Comparison of ENCODE assay signal across 1 cellular context in the genomic region with DNA sequence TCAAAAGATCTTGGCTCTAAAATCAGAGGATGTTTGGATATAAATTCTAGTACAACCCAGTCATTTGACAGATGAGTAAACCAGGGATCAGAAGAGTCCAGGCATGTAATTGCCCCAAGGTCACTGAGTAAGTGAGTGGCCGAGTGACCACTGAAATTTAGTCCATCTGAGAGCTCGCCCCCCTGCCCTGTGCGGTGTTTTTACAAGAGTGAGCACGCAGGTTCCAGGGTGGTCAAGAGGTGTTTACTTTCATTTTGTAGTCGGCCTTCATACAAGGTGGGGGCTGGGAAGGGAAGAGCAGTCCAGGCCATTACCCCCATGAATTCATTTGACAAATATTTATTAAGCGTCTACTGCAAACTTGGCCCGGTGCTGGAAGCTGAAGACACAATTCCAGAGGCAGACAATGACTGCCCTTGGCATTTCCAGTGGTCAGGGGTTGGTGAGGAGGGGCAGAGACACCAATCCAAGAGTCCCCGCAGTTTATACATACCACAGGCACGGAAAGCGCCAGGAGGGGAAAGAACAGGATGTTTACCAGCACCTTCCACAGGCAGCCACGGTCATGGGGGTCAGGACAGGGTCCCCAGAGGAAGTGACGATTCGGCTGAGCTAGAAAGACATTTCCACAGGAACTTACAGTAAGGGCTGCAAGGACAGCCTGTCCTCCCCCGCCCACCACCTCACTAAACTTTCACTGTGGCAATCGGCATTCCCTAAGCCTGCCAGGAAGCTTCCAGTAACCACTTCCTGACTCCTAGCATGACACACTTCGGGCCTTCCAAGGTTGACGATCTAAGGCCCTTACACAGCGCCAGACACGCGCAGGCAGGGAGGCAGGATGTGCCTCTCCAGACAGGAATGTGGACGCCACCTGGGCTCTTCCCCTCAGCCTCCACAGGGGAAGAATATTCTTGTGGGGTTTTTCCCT.
TF ChIP-seq lines count a peak whose summit lies in the region.

No MANE protein-coding gene starts in this region.

TF ChIP-seq in K562, 482 proteins besides CTCF, POLR2A, EP300 and RAD21 (continued from another document):
- TF ChIP-seq, protein P1, sequence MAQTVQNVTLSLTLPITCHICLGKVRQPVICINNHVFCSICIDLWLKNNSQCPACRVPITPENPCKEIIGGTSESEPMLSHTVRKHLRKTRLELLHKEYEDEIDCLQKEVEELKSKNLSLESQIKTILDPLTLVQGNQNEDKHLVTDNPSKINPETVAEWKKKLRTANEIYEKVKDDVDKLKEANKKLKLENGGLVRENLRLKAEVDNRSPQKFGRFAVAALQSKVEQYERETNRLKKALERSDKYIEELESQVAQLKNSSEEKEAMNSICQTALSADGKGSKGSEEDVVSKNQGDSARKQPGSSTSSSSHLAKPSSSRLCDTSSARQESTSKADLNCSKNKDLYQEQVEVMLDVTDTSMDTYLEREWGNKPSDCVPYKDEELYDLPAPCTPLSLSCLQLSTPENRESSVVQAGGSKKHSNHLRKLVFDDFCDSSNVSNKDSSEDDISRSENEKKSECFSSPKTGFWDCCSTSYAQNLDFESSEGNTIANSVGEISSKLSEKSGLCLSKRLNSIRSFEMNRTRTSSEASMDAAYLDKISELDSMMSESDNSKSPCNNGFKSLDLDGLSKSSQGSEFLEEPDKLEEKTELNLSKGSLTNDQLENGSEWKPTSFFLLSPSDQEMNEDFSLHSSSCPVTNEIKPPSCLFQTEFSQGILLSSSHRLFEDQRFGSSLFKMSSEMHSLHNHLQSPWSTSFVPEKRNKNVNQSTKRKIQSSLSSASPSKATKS (CRISPR knock-in tag; IDR thresholded peaks at IDR 0.05) = no peak
- TF ChIP-seq LCOR (CRISPR knock-in tag; IDR thresholded peaks at IDR 0.05) (no peak), EHMT2 (IDR thresholded peaks at IDR 0.05) (no peak), MAZ (CRISPR knock-in tag; conservative IDR thresholded peaks at IDR 0.05 in 1 of 2, IDR thresholded peaks at IDR 0.05 in 1 of 2) (0 out of 4 replicates have a peak, but pooled peaks of 1 of the 2 experiments have one; percentile 23), XRCC3 (IDR thresholded peaks at IDR 0.05) (no peak), ZNF184 (CRISPR knock-in tag; IDR thresholded peaks at IDR 0.05) (peak; percentile 64; the same call in 1 of the 2 replicates), SIN3B (IDR thresholded peaks at IDR 0.05; ENCODE audit: low read depth) (no peak), ZBTB7A (IDR thresholded peaks at IDR 0.05; ENCODE audit: borderline replicate concordance, control insufficient read depth, low read depth, low read length) (no peak), ZKSCAN1 (IDR thresholded peaks at IDR 0.05; ENCODE audit: low read depth, low read length) (no peak), PYGO2 (tag; IDR thresholded peaks at IDR 0.05) (no peak), ELF4 (CRISPR knock-in tag; IDR thresholded peaks at IDR 0.05) (no peak), CAMTA2 (CRISPR knock-in tag; conservative IDR thresholded peaks at IDR 0.05) (no peak), ELF1 (tag; IDR thresholded peaks at IDR 0.05) (no peak), KLF1 (tag; IDR thresholded peaks at IDR 0.05) (no peak), ZNF699 (CRISPR knock-in tag; IDR thresholded peaks at IDR 0.05; ENCODE audit: insufficient replicate concordance) (no peak), CHCHD3 (CRISPR knock-in tag; IDR thresholded peaks at IDR 0.05) (no peak), ZNF589 (CRISPR knock-in tag; IDR thresholded peaks at IDR 0.05; ENCODE audit: low read depth) (0 out of 2 replicates have a peak, but pooled peaks have one; percentile 17), SP2 (IDR thresholded peaks at IDR 0.05; ENCODE audit: extremely low read depth, low read depth, low read length, poor library complexity, severe bottlenecking) (no peak), YBX1 (IDR thresholded peaks at IDR 0.05) (no peak), ZNF695 (CRISPR knock-in tag; IDR thresholded peaks at IDR 0.05) (no peak), ZNF134 (CRISPR knock-in tag; conservative IDR thresholded peaks at IDR 0.05) (0 out of 2 replicates have a peak, but pooled peaks have one; percentile 8), HNRNPK (IDR thresholded peaks at IDR 0.05; ENCODE audit: low read depth, low read length, poor library complexity, severe bottlenecking) (no peak), CC2D1A (IDR thresholded peaks at IDR 0.05) (no peak), MCM5 (IDR thresholded peaks at IDR 0.05; ENCODE audit: low read depth) (no peak)
- TF ChIP-seq, protein P2, sequence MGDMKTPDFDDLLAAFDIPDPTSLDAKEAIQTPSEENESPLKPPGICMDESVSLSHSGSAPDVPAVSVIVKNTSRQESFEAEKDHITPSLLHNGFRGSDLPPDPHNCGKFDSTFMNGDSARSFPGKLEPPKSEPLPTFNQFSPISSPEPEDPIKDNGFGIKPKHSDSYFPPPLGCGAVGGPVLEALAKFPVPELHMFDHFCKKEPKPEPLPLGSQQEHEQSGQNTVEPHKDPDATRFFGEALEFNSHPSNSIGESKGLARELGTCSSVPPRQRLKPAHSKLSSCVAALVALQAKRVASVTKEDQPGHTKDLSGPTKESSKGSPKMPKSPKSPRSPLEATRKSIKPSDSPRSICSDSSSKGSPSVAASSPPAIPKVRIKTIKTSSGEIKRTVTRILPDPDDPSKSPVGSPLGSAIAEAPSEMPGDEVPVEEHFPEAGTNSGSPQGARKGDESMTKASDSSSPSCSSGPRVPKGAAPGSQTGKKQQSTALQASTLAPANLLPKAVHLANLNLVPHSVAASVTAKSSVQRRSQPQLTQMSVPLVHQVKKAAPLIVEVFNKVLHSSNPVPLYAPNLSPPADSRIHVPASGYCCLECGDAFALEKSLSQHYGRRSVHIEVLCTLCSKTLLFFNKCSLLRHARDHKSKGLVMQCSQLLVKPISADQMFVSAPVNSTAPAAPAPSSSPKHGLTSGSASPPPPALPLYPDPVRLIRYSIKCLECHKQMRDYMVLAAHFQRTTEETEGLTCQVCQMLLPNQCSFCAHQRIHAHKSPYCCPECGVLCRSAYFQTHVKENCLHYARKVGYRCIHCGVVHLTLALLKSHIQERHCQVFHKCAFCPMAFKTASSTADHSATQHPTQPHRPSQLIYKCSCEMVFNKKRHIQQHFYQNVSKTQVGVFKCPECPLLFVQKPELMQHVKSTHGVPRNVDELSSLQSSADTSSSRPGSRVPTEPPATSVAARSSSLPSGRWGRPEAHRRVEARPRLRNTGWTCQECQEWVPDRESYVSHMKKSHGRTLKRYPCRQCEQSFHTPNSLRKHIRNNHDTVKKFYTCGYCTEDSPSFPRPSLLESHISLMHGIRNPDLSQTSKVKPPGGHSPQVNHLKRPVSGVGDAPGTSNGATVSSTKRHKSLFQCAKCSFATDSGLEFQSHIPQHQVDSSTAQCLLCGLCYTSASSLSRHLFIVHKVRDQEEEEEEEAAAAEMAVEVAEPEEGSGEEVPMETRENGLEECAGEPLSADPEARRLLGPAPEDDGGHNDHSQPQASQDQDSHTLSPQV (IDR thresholded peaks at IDR 0.05) = no peak
- TF ChIP-seq, protein P3, sequence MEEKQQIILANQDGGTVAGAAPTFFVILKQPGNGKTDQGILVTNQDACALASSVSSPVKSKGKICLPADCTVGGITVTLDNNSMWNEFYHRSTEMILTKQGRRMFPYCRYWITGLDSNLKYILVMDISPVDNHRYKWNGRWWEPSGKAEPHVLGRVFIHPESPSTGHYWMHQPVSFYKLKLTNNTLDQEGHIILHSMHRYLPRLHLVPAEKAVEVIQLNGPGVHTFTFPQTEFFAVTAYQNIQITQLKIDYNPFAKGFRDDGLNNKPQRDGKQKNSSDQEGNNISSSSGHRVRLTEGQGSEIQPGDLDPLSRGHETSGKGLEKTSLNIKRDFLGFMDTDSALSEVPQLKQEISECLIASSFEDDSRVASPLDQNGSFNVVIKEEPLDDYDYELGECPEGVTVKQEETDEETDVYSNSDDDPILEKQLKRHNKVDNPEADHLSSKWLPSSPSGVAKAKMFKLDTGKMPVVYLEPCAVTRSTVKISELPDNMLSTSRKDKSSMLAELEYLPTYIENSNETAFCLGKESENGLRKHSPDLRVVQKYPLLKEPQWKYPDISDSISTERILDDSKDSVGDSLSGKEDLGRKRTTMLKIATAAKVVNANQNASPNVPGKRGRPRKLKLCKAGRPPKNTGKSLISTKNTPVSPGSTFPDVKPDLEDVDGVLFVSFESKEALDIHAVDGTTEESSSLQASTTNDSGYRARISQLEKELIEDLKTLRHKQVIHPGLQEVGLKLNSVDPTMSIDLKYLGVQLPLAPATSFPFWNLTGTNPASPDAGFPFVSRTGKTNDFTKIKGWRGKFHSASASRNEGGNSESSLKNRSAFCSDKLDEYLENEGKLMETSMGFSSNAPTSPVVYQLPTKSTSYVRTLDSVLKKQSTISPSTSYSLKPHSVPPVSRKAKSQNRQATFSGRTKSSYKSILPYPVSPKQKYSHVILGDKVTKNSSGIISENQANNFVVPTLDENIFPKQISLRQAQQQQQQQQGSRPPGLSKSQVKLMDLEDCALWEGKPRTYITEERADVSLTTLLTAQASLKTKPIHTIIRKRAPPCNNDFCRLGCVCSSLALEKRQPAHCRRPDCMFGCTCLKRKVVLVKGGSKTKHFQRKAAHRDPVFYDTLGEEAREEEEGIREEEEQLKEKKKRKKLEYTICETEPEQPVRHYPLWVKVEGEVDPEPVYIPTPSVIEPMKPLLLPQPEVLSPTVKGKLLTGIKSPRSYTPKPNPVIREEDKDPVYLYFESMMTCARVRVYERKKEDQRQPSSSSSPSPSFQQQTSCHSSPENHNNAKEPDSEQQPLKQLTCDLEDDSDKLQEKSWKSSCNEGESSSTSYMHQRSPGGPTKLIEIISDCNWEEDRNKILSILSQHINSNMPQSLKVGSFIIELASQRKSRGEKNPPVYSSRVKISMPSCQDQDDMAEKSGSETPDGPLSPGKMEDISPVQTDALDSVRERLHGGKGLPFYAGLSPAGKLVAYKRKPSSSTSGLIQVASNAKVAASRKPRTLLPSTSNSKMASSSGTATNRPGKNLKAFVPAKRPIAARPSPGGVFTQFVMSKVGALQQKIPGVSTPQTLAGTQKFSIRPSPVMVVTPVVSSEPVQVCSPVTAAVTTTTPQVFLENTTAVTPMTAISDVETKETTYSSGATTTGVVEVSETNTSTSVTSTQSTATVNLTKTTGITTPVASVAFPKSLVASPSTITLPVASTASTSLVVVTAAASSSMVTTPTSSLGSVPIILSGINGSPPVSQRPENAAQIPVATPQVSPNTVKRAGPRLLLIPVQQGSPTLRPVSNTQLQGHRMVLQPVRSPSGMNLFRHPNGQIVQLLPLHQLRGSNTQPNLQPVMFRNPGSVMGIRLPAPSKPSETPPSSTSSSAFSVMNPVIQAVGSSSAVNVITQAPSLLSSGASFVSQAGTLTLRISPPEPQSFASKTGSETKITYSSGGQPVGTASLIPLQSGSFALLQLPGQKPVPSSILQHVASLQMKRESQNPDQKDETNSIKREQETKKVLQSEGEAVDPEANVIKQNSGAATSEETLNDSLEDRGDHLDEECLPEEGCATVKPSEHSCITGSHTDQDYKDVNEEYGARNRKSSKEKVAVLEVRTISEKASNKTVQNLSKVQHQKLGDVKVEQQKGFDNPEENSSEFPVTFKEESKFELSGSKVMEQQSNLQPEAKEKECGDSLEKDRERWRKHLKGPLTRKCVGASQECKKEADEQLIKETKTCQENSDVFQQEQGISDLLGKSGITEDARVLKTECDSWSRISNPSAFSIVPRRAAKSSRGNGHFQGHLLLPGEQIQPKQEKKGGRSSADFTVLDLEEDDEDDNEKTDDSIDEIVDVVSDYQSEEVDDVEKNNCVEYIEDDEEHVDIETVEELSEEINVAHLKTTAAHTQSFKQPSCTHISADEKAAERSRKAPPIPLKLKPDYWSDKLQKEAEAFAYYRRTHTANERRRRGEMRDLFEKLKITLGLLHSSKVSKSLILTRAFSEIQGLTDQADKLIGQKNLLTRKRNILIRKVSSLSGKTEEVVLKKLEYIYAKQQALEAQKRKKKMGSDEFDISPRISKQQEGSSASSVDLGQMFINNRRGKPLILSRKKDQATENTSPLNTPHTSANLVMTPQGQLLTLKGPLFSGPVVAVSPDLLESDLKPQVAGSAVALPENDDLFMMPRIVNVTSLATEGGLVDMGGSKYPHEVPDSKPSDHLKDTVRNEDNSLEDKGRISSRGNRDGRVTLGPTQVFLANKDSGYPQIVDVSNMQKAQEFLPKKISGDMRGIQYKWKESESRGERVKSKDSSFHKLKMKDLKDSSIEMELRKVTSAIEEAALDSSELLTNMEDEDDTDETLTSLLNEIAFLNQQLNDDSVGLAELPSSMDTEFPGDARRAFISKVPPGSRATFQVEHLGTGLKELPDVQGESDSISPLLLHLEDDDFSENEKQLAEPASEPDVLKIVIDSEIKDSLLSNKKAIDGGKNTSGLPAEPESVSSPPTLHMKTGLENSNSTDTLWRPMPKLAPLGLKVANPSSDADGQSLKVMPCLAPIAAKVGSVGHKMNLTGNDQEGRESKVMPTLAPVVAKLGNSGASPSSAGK (IDR thresholded peaks at IDR 0.05) = no peak
- TF ChIP-seq, protein P4, sequence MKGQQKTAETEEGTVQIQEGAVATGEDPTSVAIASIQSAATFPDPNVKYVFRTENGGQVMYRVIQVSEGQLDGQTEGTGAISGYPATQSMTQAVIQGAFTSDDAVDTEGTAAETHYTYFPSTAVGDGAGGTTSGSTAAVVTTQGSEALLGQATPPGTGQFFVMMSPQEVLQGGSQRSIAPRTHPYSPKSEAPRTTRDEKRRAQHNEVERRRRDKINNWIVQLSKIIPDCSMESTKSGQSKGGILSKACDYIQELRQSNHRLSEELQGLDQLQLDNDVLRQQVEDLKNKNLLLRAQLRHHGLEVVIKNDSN (CRISPR knock-in tag; IDR thresholded peaks at IDR 0.05) = no peak
- TF ChIP-seq, protein P5, sequence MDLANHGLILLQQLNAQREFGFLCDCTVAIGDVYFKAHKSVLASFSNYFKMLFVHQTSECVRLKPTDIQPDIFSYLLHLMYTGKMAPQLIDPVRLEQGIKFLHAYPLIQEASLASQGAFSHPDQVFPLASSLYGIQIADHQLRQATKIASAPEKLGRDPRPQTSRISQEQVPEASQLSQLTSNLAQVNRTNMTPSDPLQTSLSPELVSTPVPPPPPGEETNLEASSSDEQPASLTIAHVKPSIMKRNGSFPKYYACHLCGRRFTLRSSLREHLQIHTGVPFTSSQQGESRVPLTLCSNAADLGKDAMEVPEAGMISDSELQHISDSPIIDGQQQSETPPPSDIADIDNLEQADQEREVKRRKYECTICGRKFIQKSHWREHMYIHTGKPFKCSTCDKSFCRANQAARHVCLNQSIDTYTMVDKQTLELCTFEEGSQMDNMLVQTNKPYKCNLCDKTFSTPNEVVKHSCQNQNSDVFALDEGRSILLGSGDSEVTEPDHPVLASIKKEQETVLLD (IDR thresholded peaks at IDR 0.05) = no peak
- TF ChIP-seq, protein P6, sequence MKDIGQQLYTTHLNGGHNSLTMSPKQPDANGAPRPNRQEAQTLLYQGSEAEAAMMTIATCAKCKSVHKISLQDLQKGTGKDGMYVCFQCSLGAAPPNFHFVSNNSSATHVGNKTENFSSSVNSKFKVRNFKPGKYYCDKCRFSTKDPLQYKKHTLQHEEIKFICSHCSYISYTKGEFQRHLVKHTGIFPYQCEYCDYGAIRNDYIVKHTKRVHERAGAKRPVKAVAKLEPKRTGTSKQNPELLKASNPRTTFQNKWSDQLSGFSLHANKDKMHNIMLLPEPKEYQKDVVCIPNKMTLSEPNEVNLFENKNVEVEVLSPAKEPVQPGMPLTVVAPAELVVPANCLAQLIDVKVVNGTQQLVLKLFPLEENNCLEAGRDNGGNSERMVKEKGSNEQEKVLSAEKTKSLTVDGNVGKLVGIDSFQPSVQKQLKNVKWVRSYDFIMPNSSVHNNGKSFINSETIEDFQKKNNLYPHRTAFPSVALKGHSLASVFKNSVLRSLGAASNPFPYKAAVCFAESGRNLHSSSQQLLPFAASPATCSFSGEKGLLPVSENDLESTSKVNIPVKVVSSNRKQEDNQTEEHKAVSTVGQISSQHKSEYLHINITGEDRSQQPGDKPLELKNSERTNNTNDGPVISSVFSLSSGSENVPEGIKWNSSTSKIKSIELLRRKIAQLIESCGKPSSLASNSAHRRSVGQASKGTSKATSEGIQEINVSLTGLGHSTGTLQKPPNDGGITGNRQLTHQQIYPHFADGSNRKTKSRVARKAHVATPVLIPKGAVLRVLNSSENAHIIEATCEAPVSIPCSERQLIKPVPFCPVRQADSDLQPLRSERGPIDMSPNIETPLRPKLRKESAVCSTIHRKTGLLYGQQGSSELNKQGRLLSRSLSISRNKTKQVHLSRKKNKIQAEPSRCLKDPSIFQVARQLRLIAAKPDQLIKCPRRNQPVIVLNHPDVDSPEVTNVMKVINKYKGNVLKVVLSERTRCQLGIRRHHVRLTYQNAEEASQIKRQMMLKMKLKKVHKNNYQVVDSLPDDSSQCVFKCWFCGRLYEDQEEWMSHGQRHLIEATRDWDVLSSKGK (CRISPR knock-in tag; IDR thresholded peaks at IDR 0.05) = no peak
TF ChIP-seq in K562: peak in this region for 9.
